16 cellular contexts compared by ENCODE assay signal in genomic region chr2:101011152-101011551, GRCh38. TPM values are rescaled to one million over a fixed set of nuclear protein-coding genes. Genes with fewer than 3 reads are reported as not detected.
DNase-seq lines count a peak whose midpoint lies in the region; ATAC-seq and TF ChIP-seq lines count a peak whose summit lies in the region.
"Had no signal": no experiment of that assay in that cellular context is flagged by ENCODE, and none has a peak within 500 bp of the region (broad histone marks: within the 10 kb centered on the region; RNA-seq: fewer than 3 reads in every experiment).

No MANE protein-coding gene starts in this region.

- peaks cover 13% of the 10 kb centered on the region for H3K9me3 ChIP-seq in endodermal cell (ENCODE audit: control insufficient read depth, low read length)
- no peaks in the 10 kb centered on the region for H3K9me3 ChIP-seq in upper lobe of left lung
- H3K9me3 ChIP-seq: BE2C, tibial nerve had no signal

- H3K4me3 ChIP-seq in endodermal cell (ENCODE audit: low read length) = no peak overlapping the region
- no peak overlapping the region for H3K4me3 ChIP-seq in upper lobe of left lung
- H3K4me3 ChIP-seq: tibial nerve had no signal

- no peak overlapping the region for H3K4me3 Mint-ChIP-seq in natural killer cell
- no peak overlapping the region for H3K4me3 Mint-ChIP-seq in natural killer cell treated with Interleukin-12 subunit alpha and Interleukin-12 subunit beta and Interleukin-15 and Interleukin-18, amount 100 ng/mL, for 72 hours
- H3K4me3 Mint-ChIP-seq in endodermal cell = no peak overlapping the region
- peak overlapping the region; percentile 36 to 44 for H3K4me3 Mint-ChIP-seq in stimulated activated naive B cell treated with anti-CD40 and anti-IgM and Interleukin-4, amounts not matched to agents 10 μg/mL and 1 μg/mL and 100 μg/mL, for 72 hours

- H3K9ac ChIP-seq in endodermal cell (ENCODE audit: extremely low read depth, low read length, poor library complexity, severe bottlenecking) = no peak overlapping the region

- TF ChIP-seq CTCF in natural killer cell (IDR thresholded peaks at IDR 0.05) (no peak), RWPE1 (conservative IDR thresholded peaks at IDR 0.05; ENCODE audit: low read depth) (no peak), endodermal cell (conservative IDR thresholded peaks at IDR 0.05) (no peak), upper lobe of left lung (IDR thresholded peaks at IDR 0.05) (no peak)

- H3K27ac ChIP-seq in RWPE1 (peak overlapping the region; percentile 61), endodermal cell (ENCODE audit: low read depth, low read length) (no peak overlapping the region), upper lobe of left lung (no peak overlapping the region)
- H3K27ac ChIP-seq: tibial nerve had no signal

- CTCF ChIA-PET in RWPE1 (lab: Yijun Ruan, JAX) = interaction anchor here (0.6 to 2.6 kb wide), 2 partner anchors 142 to 208 kb away, joined by 8 to 12 read pairs; no protein-coding TSS in a partner anchor

- H3K36me3 Mint-ChIP-seq in natural killer cell (peaks cover 3% of the 10 kb centered on the region), endodermal cell (ENCODE audit: low read depth) (peaks cover 67% of the 10 kb centered on the region)
- peaks cover 21% of the 10 kb centered on the region for H3K36me3 Mint-ChIP-seq in natural killer cell treated with Interleukin-12 subunit alpha and Interleukin-12 subunit beta and Interleukin-15 and Interleukin-18, amount 100 ng/mL, for 72 hours
- peaks cover 47 to 67% of the 10 kb centered on the region in 2 donors for H3K36me3 Mint-ChIP-seq in stimulated activated naive B cell treated with anti-CD40 and anti-IgM and Interleukin-4, amounts not matched to agents 10 μg/mL and 1 μg/mL and 100 μg/mL, for 72 hours

- WGBS in endodermal cell (ENCODE audit: insufficient coverage in 1 of 2, insufficient read length in 1 of 2), 2 experiments = 87 to 90% methylated on average over 8 to 10 of the region's 10 CpGs
- 88 to 89% methylated on average over 10 of the region's 10 CpGs for WGBS in upper lobe of left lung, 2 donors

- POLR2A ChIA-PET in RWPE1 (lab: Yijun Ruan, JAX; ENCODE audit: low non-redundant PET) = no interaction called here

- no peak for TF ChIP-seq EP300 in upper lobe of left lung (IDR thresholded peaks at IDR 0.05)

- H3K27me3 Mint-ChIP-seq in natural killer cell (ENCODE audit: low read depth in 2 of 2) (no peaks in the 10 kb centered on the region), endodermal cell (ENCODE audit: insufficient read depth) (no peaks in the 10 kb centered on the region)
- H3K27me3 Mint-ChIP-seq in natural killer cell treated with Interleukin-12 subunit alpha and Interleukin-12 subunit beta and Interleukin-15 and Interleukin-18, amount 100 ng/mL, for 72 hours = no peaks in the 10 kb centered on the region
- no peaks in the 10 kb centered on the region for H3K27me3 Mint-ChIP-seq in stimulated activated naive B cell treated with anti-CD40 and anti-IgM and Interleukin-4, amounts not matched to agents 10 μg/mL and 1 μg/mL and 100 μg/mL, for 72 hours

- H3K27me3 ChIP-seq in endodermal cell (ENCODE audit: control insufficient read depth, insufficient read depth, low read length, poor library complexity, severe bottlenecking) = no peaks in the 10 kb centered on the region
- no peaks in the 10 kb centered on the region for H3K27me3 ChIP-seq in upper lobe of left lung
- H3K27me3 ChIP-seq: BE2C, tibial nerve had no signal

- H3K4me1 Mint-ChIP-seq in natural killer cell (peaks cover 22 to 32% of the 10 kb centered on the region in 2 donors), endodermal cell (peaks cover 4% of the 10 kb centered on the region)
- H3K4me1 Mint-ChIP-seq in natural killer cell treated with Interleukin-12 subunit alpha and Interleukin-12 subunit beta and Interleukin-15 and Interleukin-18, amount 100 ng/mL, for 72 hours (ENCODE audit: low read depth in 2 of 2) = peaks cover 15 to 30% of the 10 kb centered on the region in 2 donors
- H3K4me1 Mint-ChIP-seq in stimulated activated naive B cell treated with anti-CD40 and anti-IgM and Interleukin-4, amounts not matched to agents 10 μg/mL and 1 μg/mL and 100 μg/mL, for 72 hours = peaks cover 34 to 62% of the 10 kb centered on the region in 2 donors

- H3K9me3 Mint-ChIP-seq in natural killer cell = no peaks in the 10 kb centered on the region
- H3K9me3 Mint-ChIP-seq in natural killer cell treated with Interleukin-12 subunit alpha and Interleukin-12 subunit beta and Interleukin-15 and Interleukin-18, amount 100 ng/mL, for 72 hours = no peaks in the 10 kb centered on the region
- no peaks in the 10 kb centered on the region for H3K9me3 Mint-ChIP-seq in endodermal cell
- H3K9me3 Mint-ChIP-seq in stimulated activated naive B cell treated with anti-CD40 and anti-IgM and Interleukin-4, amounts not matched to agents 10 μg/mL and 1 μg/mL and 100 μg/mL, for 72 hours = peaks cover 0 to 2% of the 10 kb centered on the region in 2 donors

- H3K4me1 ChIP-seq in endodermal cell (ENCODE audit: control insufficient read depth, insufficient read depth, low read length) = no peaks in the 10 kb centered on the region
- no peaks in the 10 kb centered on the region for H3K4me1 ChIP-seq in upper lobe of left lung
- H3K4me1 ChIP-seq: BE2C had no signal

- intact Hi-C loops in natural killer cell (cut with micrococcal nuclease) = no loop called here

- no peak for ATAC-seq in natural killer cell
- ATAC-seq in natural killer cell treated with Interleukin-12 subunit alpha and Interleukin-12 subunit beta and Interleukin-15 and Interleukin-18, amount 100 ng/mL, for 72 hours = no peak
- no peak for ATAC-seq in stimulated activated naive B cell treated with anti-CD40 and anti-IgM and Interleukin-4, amounts not matched to agents 10 μg/mL and 1 μg/mL and 100 μg/mL, for 72 hours (replicated peaks)
- ATAC-seq in upper lobe of left lung (ENCODE audit: low FRiP score in 2 of 2) = no peak
- no peak for ATAC-seq in GM18511 (IDR thresholded peaks at IDR 0.05; ENCODE audit: unreplicated experiment)
- ATAC-seq: PC-3 had no signal

- H3K36me3 ChIP-seq in endodermal cell (ENCODE audit: control insufficient read depth, insufficient read depth, low read length) (peaks cover 60% of the 10 kb centered on the region), upper lobe of left lung (peaks cover 14 to 71% (median 40%) of the 10 kb centered on the region in 4 donors)

- no peak for TF ChIP-seq POLR2A in upper lobe of left lung (IDR thresholded peaks at IDR 0.05)

- peak overlapping the region; percentile 29 to 48 for H3K27ac Mint-ChIP-seq in natural killer cell
- no peak overlapping the region for H3K27ac Mint-ChIP-seq in natural killer cell treated with Interleukin-12 subunit alpha and Interleukin-12 subunit beta and Interleukin-15 and Interleukin-18, amount 100 ng/mL, for 72 hours
- H3K27ac Mint-ChIP-seq in endodermal cell = peak overlapping the region; percentile 45
- H3K27ac Mint-ChIP-seq in stimulated activated naive B cell treated with anti-CD40 and anti-IgM and Interleukin-4, amounts not matched to agents 10 μg/mL and 1 μg/mL and 100 μg/mL, for 72 hours = peak overlapping the region; percentile 84

- no peak for DNase-seq in natural killer cell
- no peak for DNase-seq in natural killer cell treated with Interleukin-12 subunit alpha and Interleukin-12 subunit beta and Interleukin-15 and Interleukin-18, amount 100 ng/mL, for 72 hours (ENCODE audit: low spot score)
- no peak for DNase-seq in RWPE1 (ENCODE audit: low spot score)
- no peak for DNase-seq in endodermal cell
- no peak for DNase-seq in stimulated activated naive B cell treated with anti-CD40 and anti-IgM and Interleukin-4, amounts not matched to agents 10 μg/mL and 1 μg/mL and 100 μg/mL, for 72 hours
- no peak for DNase-seq in upper lobe of left lung
- DNase-seq in hippocampal formation (lab: John Stamatoyannopoulos, UW) = no peak
- DNase-seq: BE2C; caudate nucleus; effector memory CD4-positive, alpha-beta T cell; KG1; NCI-H1092; NCI-H526; PC-3 had no signal

RNA-seq across cellular contexts. Expression of gene RPL31, which starts 9.1 kb away (rescaled TPM):
- total RNA-seq in natural killer cell = 100 to 1,000 TPM; 797 to 996 (median 940) TPM
- 1,000 to 10,000 TPM in 1 of 2 donors, 100 to 1,000 TPM in 1; 623 to 1,027 TPM for total RNA-seq in natural killer cell treated with Interleukin-12 subunit alpha and Interleukin-12 subunit beta and Interleukin-15 and Interleukin-18, amount 100 ng/mL, for 72 hours
- total RNA-seq in endodermal cell = 1,000 to 10,000 TPM; 1,597 to 1,823 TPM
- 2,538 TPM for polyA plus RNA-seq in endodermal cell (2013, experiment 1 of 2)
- polyA plus RNA-seq in endodermal cell (2013, experiment 2 of 2) = 2,476 TPM
- total RNA-seq in upper lobe of left lung = 1,000 to 10,000 TPM in 4 of 6 donors, 100 to 1,000 TPM in 2; 422 to 1,166 (median 1,010) TPM

Comparison
In these comparisons a context has a peak if more than half of its experiments do, and no peak if none do; other contexts are left out.
1. H3K27ac Mint-ChIP-seq: peak in natural killer cell (2 of 2), endodermal cell (single experiment) and stimulated activated naive B cell treated with anti-CD40 and anti-IgM and Interleukin-4, amounts not matched to agents 10 μg/mL and 1 μg/mL and 100 μg/mL, for 72 hours (single experiment); none in natural killer cell treated with Interleukin-12 subunit alpha and Interleukin-12 subunit beta and Interleukin-15 and Interleukin-18, amount 100 ng/mL, for 72 hours (0 of 2).
2. H3K4me3 Mint-ChIP-seq: peak in stimulated activated naive B cell treated with anti-CD40 and anti-IgM and Interleukin-4, amounts not matched to agents 10 μg/mL and 1 μg/mL and 100 μg/mL, for 72 hours (2 of 2); none in natural killer cell (single experiment), natural killer cell treated with Interleukin-12 subunit alpha and Interleukin-12 subunit beta and Interleukin-15 and Interleukin-18, amount 100 ng/mL, for 72 hours (single experiment) and endodermal cell (single experiment).